Comparison of ENCODE assay signal across 8 cellular contexts in genomic region chr3:46359748-46360509, GRCh38. TPM values are rescaled to one million over a fixed set of nuclear protein-coding genes. Genes with fewer than 3 reads are reported as not detected.
DNase-seq lines count a peak whose midpoint lies in the region; ATAC-seq and TF ChIP-seq lines count a peak whose summit lies in the region.

No MANE protein-coding gene starts in this region.

- WGBS in esophagus muscularis mucosa = 31% methylated on average over 11 of the region's 11 CpGs

- H3K9me3 ChIP-seq in CD4-positive, alpha-beta T cell (ENCODE audit: control insufficient read depth, low read length) = no peaks in the 10 kb centered on the region
- H3K9me3 ChIP-seq in esophagus muscularis mucosa = no peaks in the 10 kb centered on the region
- H3K9me3 ChIP-seq in vagina = no peaks in the 10 kb centered on the region
- H3K9me3 ChIP-seq in Karpas-422 (ENCODE audit: low read length) = no peaks in the 10 kb centered on the region

- no peaks in the 10 kb centered on the region for H3K36me3 ChIP-seq in esophagus muscularis mucosa
- H3K36me3 ChIP-seq in vagina = no peaks in the 10 kb centered on the region
- H3K36me3 ChIP-seq in Karpas-422 (ENCODE audit: insufficient read depth, low read length) = no peaks in the 10 kb centered on the region

- no peak for TF ChIP-seq EP300 in esophagus muscularis mucosa (IDR thresholded peaks at IDR 0.05)

- H3K4me2 ChIP-seq in Karpas-422 (ENCODE audit: low read depth, low read length, poor library complexity, severe bottlenecking) = no peak overlapping the region

- no peaks in the 10 kb centered on the region for H3K27me3 Mint-ChIP-seq in CD4-positive, alpha-beta T cell

- H3K79me2 ChIP-seq in Karpas-422 (ENCODE audit: low read length) = no peaks in the 10 kb centered on the region

- no peak for TF ChIP-seq CTCF in CD4-positive, alpha-beta T cell (IDR thresholded peaks at IDR 0.05)
- TF ChIP-seq CTCF in esophagus muscularis mucosa (IDR thresholded peaks at IDR 0.05) (no peak), vagina (IDR thresholded peaks at IDR 0.05) (no peak)

- H3K4me1 ChIP-seq in esophagus muscularis mucosa (peaks cover 0 to 16% (median 6%) of the 10 kb centered on the region in 4 donors), vagina (peaks cover 5% of the 10 kb centered on the region), Karpas-422 (ENCODE audit: low read length) (no peaks in the 10 kb centered on the region)

- peaks cover 17% of the 10 kb centered on the region for H3K4me1 Mint-ChIP-seq in CD4-positive, alpha-beta T cell (ENCODE audit: low read depth)

- no peak overlapping the region for H3K27ac ChIP-seq in CD4-positive, alpha-beta T cell (ENCODE audit: low read depth, low read length)
- H3K27ac ChIP-seq in esophagus muscularis mucosa (replicated peaks in 1 of 4) (peak overlapping the region in 3 of 4 donors; percentile 43 to 49 (median 46)), vagina (peak overlapping the region; percentile 2), Karpas-422 (ENCODE audit: low read length) (no peak overlapping the region)

- no peaks in the 10 kb centered on the region for H4K20me1 ChIP-seq in Karpas-422 (ENCODE audit: insufficient read depth, low read depth, low read length)

- peak; percentile 73 for ATAC-seq in CD4-positive, alpha-beta T cell (ENCODE audit: poor library complexity)
- peak; percentile 49 for ATAC-seq in GM21367 (IDR thresholded peaks at IDR 0.05; ENCODE audit: unreplicated experiment)
- ATAC-seq in HG03439 (IDR thresholded peaks at IDR 0.05; ENCODE audit: unreplicated experiment) = no peak

- no peaks in the 10 kb centered on the region for H3K9me3 Mint-ChIP-seq in CD4-positive, alpha-beta T cell

- peak overlapping the region; percentile 12 for H3K4me3 Mint-ChIP-seq in CD4-positive, alpha-beta T cell

- H3K9ac ChIP-seq in Karpas-422 (ENCODE audit: low read length) = no peak overlapping the region

- intact Hi-C loops in CD4-positive, alpha-beta T cell (cut with DNase I, micrococcal nuclease) = no loop called here
- intact Hi-C loops in esophagus muscularis mucosa (cut with DNase I) (no loop called here), vagina (cut with DNase I) (no loop called here)

- no peak for TF ChIP-seq POLR2A in esophagus muscularis mucosa (IDR thresholded peaks at IDR 0.05; ENCODE audit: low read depth)
- no peak for TF ChIP-seq POLR2A in vagina (IDR thresholded peaks at IDR 0.05)

- H3K4me3 ChIP-seq in esophagus muscularis mucosa = no peak overlapping the region
- no peak overlapping the region for H3K4me3 ChIP-seq in vagina
- no peak overlapping the region for H3K4me3 ChIP-seq in Karpas-422 (ENCODE audit: low read length)

- no peaks in the 10 kb centered on the region for H3K36me3 Mint-ChIP-seq in CD4-positive, alpha-beta T cell (ENCODE audit: low read depth)

- H2AFZ ChIP-seq in Karpas-422 (ENCODE audit: low read length) = no peak overlapping the region

- H3K27me3 ChIP-seq in CD4-positive, alpha-beta T cell (ENCODE audit: control insufficient read depth, insufficient read depth, low read length) = no peaks in the 10 kb centered on the region
- H3K27me3 ChIP-seq in esophagus muscularis mucosa (peaks cover 0 to 8% (median 0%) of the 10 kb centered on the region in 4 donors), vagina (no peaks in the 10 kb centered on the region), Karpas-422 (ENCODE audit: low read length) (no peaks in the 10 kb centered on the region)

- H3K27ac Mint-ChIP-seq in CD4-positive, alpha-beta T cell = peak overlapping the region; percentile 7

- no peak for DNase-seq in CD4-positive, alpha-beta T cell
- peak; percentile 77 for DNase-seq in NCI-H2107 treated with DMSO at 0.1 percent for 48 hours (lab: John Stamatoyannopoulos, UW; ENCODE audit: unreplicated experiment)
- no peak for DNase-seq in esophagus muscularis mucosa (ENCODE audit: extremely low spot score)
- DNase-seq in vagina (ENCODE audit: extremely low spot score in 2 of 2) = no peak
- no peak for DNase-seq in Karpas-422
- no peak for DNase-seq in NCI-H446 treated with DMSO at 0.1 percent for 48 hours (lab: John Stamatoyannopoulos, UW)

- POLR2A ChIA-PET in CD4-positive, alpha-beta T cell (lab: Charles Lee) = interaction anchor here (0.7 kb wide), 1 partner anchor 9 kb away, joined by 4 read pairs; no protein-coding TSS in a partner anchor

- CTCF ChIA-PET in CD4-positive, alpha-beta T cell (lab: Charles Lee) = interaction anchor here (2.1 to 3.1 kb wide), 2 partner anchors 9 to 84 kb away, joined by 8 read pairs; no protein-coding TSS in a partner anchor

- H3K9me2 ChIP-seq in Karpas-422 (replicated peaks; ENCODE audit: insufficient read depth, low read length) = no peaks in the 10 kb centered on the region

RNA-seq across cellular contexts. Expression of gene CCR2, which starts 6.0 kb away (rescaled TPM):
- 1 to 10 TPM in 1 of 2 experiments, under 1 TPM in 1; 0.99 to 1.0 TPM for total RNA-seq in CD4-positive, alpha-beta T cell
- 1 to 10 TPM in 3 of 4 donors, under 1 TPM in 1; 0.46 to 6.0 (median 2.3) TPM for total RNA-seq in esophagus muscularis mucosa
- total RNA-seq in vagina = 1.2 TPM
- total RNA-seq in Karpas-422 (2014; rRNA removed; shearing (Covaris generic); ENCODE audit: low replicate concordance) = not detected in 2 replicates

RNA-seq across cellular contexts. Expression of gene CCR5, which starts 10.8 kb away (rescaled TPM):
- 1 to 10 TPM; 1.1 to 1.4 TPM for total RNA-seq in CD4-positive, alpha-beta T cell
- total RNA-seq in esophagus muscularis mucosa (1 to 10 TPM in 1 of 4 donors, under 1 TPM in 3; 0.39 to 3.0 (median 0.44) TPM), vagina (3.9 TPM)
- not detected in 2 replicates for total RNA-seq in Karpas-422 (2014; rRNA removed; shearing (Covaris generic); ENCODE audit: low replicate concordance)

RNA-seq across cellular contexts. Expression of gene CCRL2, which starts 47.1 kb away (rescaled TPM):
- 1 to 10 TPM; 4.3 to 4.5 TPM for total RNA-seq in CD4-positive, alpha-beta T cell
- 1 to 10 TPM; 1.1 to 3.0 (median 2.0) TPM for total RNA-seq in esophagus muscularis mucosa
- total RNA-seq in vagina = not detected
- total RNA-seq in Karpas-422 (2014; rRNA removed; shearing (Covaris generic); ENCODE audit: low replicate concordance) = 0.14 TPM in 1 of 2 replicates, not detected in the other

Comparison
In these comparisons a context has a peak if more than half of its experiments do, and no peak if none do; other contexts are left out.
1. H3K27ac ChIP-seq: peak in esophagus muscularis mucosa (3 of 4) and vagina (single experiment); none in CD4-positive, alpha-beta T cell (single experiment) and Karpas-422 (single experiment).